ENCODE assay signal across 8 cellular contexts in the genomic region with DNA sequence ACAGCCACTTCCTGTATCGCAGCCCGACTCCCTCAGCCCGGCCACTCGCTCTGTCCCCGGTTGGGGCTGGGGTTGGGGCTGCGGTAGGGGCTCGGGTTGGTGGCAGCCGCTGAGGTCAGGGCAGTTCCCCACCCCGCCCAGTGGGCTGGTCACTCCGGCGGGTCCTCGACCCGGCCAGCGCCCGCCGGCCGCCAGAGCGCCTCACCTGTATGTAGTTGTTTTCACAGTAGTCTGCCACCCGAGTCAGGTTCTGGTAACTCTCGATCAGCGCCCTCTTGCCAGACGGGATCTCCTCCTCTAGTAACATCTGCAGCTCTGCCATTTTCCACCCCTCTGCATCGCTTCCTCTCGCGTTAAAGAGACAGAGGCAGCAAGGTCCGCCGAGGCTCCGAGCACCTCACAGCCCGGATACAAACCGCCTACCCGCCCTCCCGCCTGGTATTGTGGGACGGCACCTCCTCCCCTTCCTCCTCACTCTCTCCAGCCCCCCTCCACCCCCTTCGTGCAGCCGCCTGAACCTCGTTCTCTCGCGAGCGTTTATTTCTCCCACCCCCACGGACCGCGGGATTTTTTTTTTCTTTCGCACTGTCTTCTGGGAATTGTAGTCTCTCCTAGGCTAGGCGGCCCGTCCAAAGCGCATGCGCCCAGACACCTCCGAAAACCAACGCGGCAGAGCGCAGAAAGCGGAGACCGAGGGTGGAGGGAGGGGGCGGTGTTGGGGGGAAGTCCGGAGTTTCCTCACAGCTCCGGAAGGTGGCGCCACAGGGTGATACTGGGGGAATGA. TPM values are rescaled to one million over a fixed set of nuclear protein-coding genes. Genes with fewer than 3 reads are reported as not detected.
DNase-seq lines count a peak whose midpoint lies in the region; ATAC-seq and TF ChIP-seq lines count a peak whose summit lies in the region.

A gene (minus strand): TSS at position 417 of the 784 bp plus-strand sequence. CDS start 95 bp downstream, at position 322.

- peak; percentile 99 for DNase-seq in ELF-1 (ENCODE audit: low read depth, low spot score)
- peak; percentile 95 for DNase-seq in GOT3 (lab: John Stamatoyannopoulos, UW)
- DNase-seq in LoVo (ENCODE audit: low spot score), result peak; percentile 98
- DNase-seq in RWPE2 (ENCODE audit: low spot score), result peak; percentile 98
- DNase-seq in activated T-helper 2 cell treated with anti-CD3 and anti-CD28 coated beads, Interferon-gamma antibody, Interleukin-2, Interleukin-4, amounts not matched to agents 10 μg/mL and 5 μg/mL and 100 μg/mL, durations not matched to agents 14 hours and 24 hours and 36 hours (ENCODE audit: low spot score), result peak; percentile 97
- DNase-seq in fibroblast of lung (ENCODE audit: low read depth in 2 of 2), result peak; percentile 95 to 99
- DNase-seq in naive thymus-derived CD4-positive, alpha-beta T cell, result peak; percentile 94 to 100 (median 99)
- DNase-seq in stimulated activated naive B cell treated with anti-CD40 and anti-IgM and Interleukin-4, amounts not matched to agents 10 μg/mL and 1 μg/mL and 100 μg/mL, for 72 hours, result peak; percentile 98

- H3K9me3 Mint-ChIP-seq in activated T-helper 2 cell treated with anti-CD3 and anti-CD28 coated beads, Interferon-gamma antibody, Interleukin-2, Interleukin-4, amounts not matched to agents 10 μg/mL and 5 μg/mL and 100 μg/mL, durations not matched to agents 14 hours and 24 hours and 36 hours, result no peaks in the 10 kb centered on the region
- H3K9me3 Mint-ChIP-seq in naive thymus-derived CD4-positive, alpha-beta T cell, result peaks cover 0 to 2% (median 0%) of the 10 kb centered on the region in 11 donors
- no peaks in the 10 kb centered on the region for H3K9me3 Mint-ChIP-seq in stimulated activated naive B cell treated with anti-CD40 and anti-IgM and Interleukin-4, amounts not matched to agents 10 μg/mL and 1 μg/mL and 100 μg/mL, for 72 hours

- peak within 1 kb of the TSS; percentile 83 for H3K9ac ChIP-seq in fibroblast of lung (ENCODE audit: insufficient read depth, low read length)

- H3K36me3 Mint-ChIP-seq in activated T-helper 2 cell treated with anti-CD3 and anti-CD28 coated beads, Interferon-gamma antibody, Interleukin-2, Interleukin-4, amounts not matched to agents 10 μg/mL and 5 μg/mL and 100 μg/mL, durations not matched to agents 14 hours and 24 hours and 36 hours (ENCODE audit: low read depth), result peaks cover 5% of the 10 kb centered on the region
- peaks cover 0 to 5% (median 0%) of the 10 kb centered on the region in 5 donors for H3K36me3 Mint-ChIP-seq in naive thymus-derived CD4-positive, alpha-beta T cell
- H3K36me3 Mint-ChIP-seq in stimulated activated naive B cell treated with anti-CD40 and anti-IgM and Interleukin-4, amounts not matched to agents 10 μg/mL and 1 μg/mL and 100 μg/mL, for 72 hours, result peaks cover 4 to 12% of the 10 kb centered on the region in 2 donors

- H4K20me1 ChIP-seq in fibroblast of lung (ENCODE audit: control insufficient read depth, extremely low read depth, insufficient read depth, low read length), result peaks cover 2% of the 10 kb centered on the region

- H3K4me2 ChIP-seq in fibroblast of lung (ENCODE audit: extremely low read depth, insufficient read depth, low read length), result peak within 1 kb of the TSS; percentile 87

- POLR2A ChIA-PET in naive thymus-derived CD4-positive, alpha-beta T cell (lab: Charles Lee), result interaction anchor here (0.6 to 0.7 kb wide), 2 partner anchors 85 to 294 kb away, joined by 4 to 6 read pairs; a partner anchor contains a TSS

- no peaks in the 10 kb centered on the region for H3K27me3 ChIP-seq in RWPE2 (ENCODE audit: insufficient read depth, poor library complexity, severe bottlenecking)
- peaks cover 3% of the 10 kb centered on the region for H3K27me3 ChIP-seq in fibroblast of lung (ENCODE audit: control insufficient read depth, insufficient read depth, low read length)
- H3K27me3 ChIP-seq in naive thymus-derived CD4-positive, alpha-beta T cell (ENCODE audit: control insufficient read depth in 2 of 2, insufficient read depth in 2 of 2, low read length in 2 of 2), result no peaks in the 10 kb centered on the region

- H3K27ac ChIP-seq in RWPE2 (ENCODE audit: poor library complexity, severe bottlenecking), result peak within 1 kb of the TSS; percentile 87
- H3K27ac ChIP-seq in fibroblast of lung (ENCODE audit: insufficient read depth, low read length), result peak within 1 kb of the TSS; percentile 75
- peak within 1 kb of the TSS; percentile 96 for H3K27ac ChIP-seq in naive thymus-derived CD4-positive, alpha-beta T cell (ENCODE audit: low read depth, low read length)

- peak within 1 kb of the TSS; percentile 98 for H3K27ac Mint-ChIP-seq in activated T-helper 2 cell treated with anti-CD3 and anti-CD28 coated beads, Interferon-gamma antibody, Interleukin-2, Interleukin-4, amounts not matched to agents 10 μg/mL and 5 μg/mL and 100 μg/mL, durations not matched to agents 14 hours and 24 hours and 36 hours
- peak within 1 kb of the TSS; percentile 95 to 100 (median 97) for H3K27ac Mint-ChIP-seq in naive thymus-derived CD4-positive, alpha-beta T cell
- H3K27ac Mint-ChIP-seq in stimulated activated naive B cell treated with anti-CD40 and anti-IgM and Interleukin-4, amounts not matched to agents 10 μg/mL and 1 μg/mL and 100 μg/mL, for 72 hours, result peak within 1 kb of the TSS; percentile 99

- CTCF ChIA-PET in naive thymus-derived CD4-positive, alpha-beta T cell (lab: Charles Lee), result interaction anchor here (1.4 to 3.7 kb wide), 4 partner anchors 10 to 135 kb away, joined by 5 to 15 read pairs (median 9); no protein-coding TSS in a partner anchor

- TF ChIP-seq CTCF in RWPE2 (IDR thresholded peaks at IDR 0.05; ENCODE audit: poor library complexity, severe bottlenecking) (peak; percentile 92), fibroblast of lung (conservative IDR thresholded peaks at IDR 0.05 in 1 of 2, IDR thresholded peaks at IDR 0.05 in 1 of 2; ENCODE audit: low read depth in 1 of 2, low read length in 2 of 2) (peak; percentile 60 to 70)

- H3K4me3 ChIP-seq in RWPE2 (ENCODE audit: severe bottlenecking) (peak within 1 kb of the TSS; percentile 95), fibroblast of lung (replicated peaks in 1 of 4; ENCODE audit: control extremely low read depth in 1 of 4, insufficient read depth in 1 of 4, low read depth in 3 of 4, low read length in 4 of 4) (peak within 1 kb of the TSS; percentile 78 to 96 (median 84))
- H3K4me3 ChIP-seq in naive thymus-derived CD4-positive, alpha-beta T cell (ENCODE audit: low read length), result peak within 1 kb of the TSS; percentile 80

- H3K27me3 Mint-ChIP-seq in activated T-helper 2 cell treated with anti-CD3 and anti-CD28 coated beads, Interferon-gamma antibody, Interleukin-2, Interleukin-4, amounts not matched to agents 10 μg/mL and 5 μg/mL and 100 μg/mL, durations not matched to agents 14 hours and 24 hours and 36 hours (ENCODE audit: low read depth), result peaks cover 13% of the 10 kb centered on the region
- peaks cover 0 to 26% (median 0%) of the 10 kb centered on the region in 5 donors for H3K27me3 Mint-ChIP-seq in naive thymus-derived CD4-positive, alpha-beta T cell
- no peaks in the 10 kb centered on the region for H3K27me3 Mint-ChIP-seq in stimulated activated naive B cell treated with anti-CD40 and anti-IgM and Interleukin-4, amounts not matched to agents 10 μg/mL and 1 μg/mL and 100 μg/mL, for 72 hours

- peak; percentile 84 for ATAC-seq in RWPE2 (ENCODE audit: low read depth)
- ATAC-seq in naive thymus-derived CD4-positive, alpha-beta T cell, result peak; percentile 94
- ATAC-seq in stimulated activated naive B cell treated with anti-CD40 and anti-IgM and Interleukin-4, amounts not matched to agents 10 μg/mL and 1 μg/mL and 100 μg/mL, for 72 hours (replicated peaks), result peak; percentile 90 to 92

- H3K9me3 ChIP-seq in RWPE2 (ENCODE audit: severe bottlenecking), result no peaks in the 10 kb centered on the region
- no peaks in the 10 kb centered on the region for H3K9me3 ChIP-seq in fibroblast of lung (ENCODE audit: control insufficient read depth, insufficient read depth, low read depth, low read length)
- H3K9me3 ChIP-seq in naive thymus-derived CD4-positive, alpha-beta T cell (ENCODE audit: control insufficient read depth in 2 of 3, low read length in 3 of 3), result no peaks in the 10 kb centered on the region

- H3K4me1 ChIP-seq in RWPE2 (ENCODE audit: insufficient read depth, poor library complexity, severe bottlenecking), result peaks cover 7% of the 10 kb centered on the region
- no peaks in the 10 kb centered on the region for H3K4me1 ChIP-seq in fibroblast of lung (ENCODE audit: control insufficient read depth, extremely low read depth, insufficient read depth, low read length)
- peaks cover 17 to 21% of the 10 kb centered on the region in 2 donors for H3K4me1 ChIP-seq in naive thymus-derived CD4-positive, alpha-beta T cell (ENCODE audit: control insufficient read depth in 2 of 2, insufficient read depth in 2 of 2, low read length in 2 of 2)

- intact Hi-C loops in activated T-helper 2 cell treated with anti-CD3 and anti-CD28 coated beads, Interferon-gamma antibody, Interleukin-2, Interleukin-4, amounts not matched to agents 10 μg/mL and 5 μg/mL and 100 μg/mL, durations not matched to agents 14 hours and 24 hours and 36 hours (cut with micrococcal nuclease), result loop anchor here (1.0 to 2.0 kb wide), 11 partner anchors 22 to 1672 kb away; a partner anchor contains a TSS
- intact Hi-C loops in naive thymus-derived CD4-positive, alpha-beta T cell (cut with micrococcal nuclease), result loop anchor here (1.0 to 5.0 kb wide), 20 partner anchors 22 to 1843 kb away; a partner anchor contains a TSS

- no peaks in the 10 kb centered on the region for H3K36me3 ChIP-seq in RWPE2 (ENCODE audit: low read depth)
- H3K36me3 ChIP-seq in fibroblast of lung (ENCODE audit: control insufficient read depth, insufficient read depth, low read length), result no peaks in the 10 kb centered on the region
- H3K36me3 ChIP-seq in naive thymus-derived CD4-positive, alpha-beta T cell (ENCODE audit: control insufficient read depth in 2 of 3, insufficient read depth in 3 of 3, low read length in 3 of 3), result peaks cover 0 to 4% (median 0%) of the 10 kb centered on the region in 3 experiments

- peaks cover 30% of the 10 kb centered on the region for H3K4me1 Mint-ChIP-seq in activated T-helper 2 cell treated with anti-CD3 and anti-CD28 coated beads, Interferon-gamma antibody, Interleukin-2, Interleukin-4, amounts not matched to agents 10 μg/mL and 5 μg/mL and 100 μg/mL, durations not matched to agents 14 hours and 24 hours and 36 hours (ENCODE audit: low read depth)
- H3K4me1 Mint-ChIP-seq in naive thymus-derived CD4-positive, alpha-beta T cell, result peaks cover 16 to 44% (median 32%) of the 10 kb centered on the region in 7 donors
- peaks cover 15 to 38% of the 10 kb centered on the region in 2 donors for H3K4me1 Mint-ChIP-seq in stimulated activated naive B cell treated with anti-CD40 and anti-IgM and Interleukin-4, amounts not matched to agents 10 μg/mL and 1 μg/mL and 100 μg/mL, for 72 hours

- peak within 1 kb of the TSS; percentile 97 for H3K4me3 Mint-ChIP-seq in activated T-helper 2 cell treated with anti-CD3 and anti-CD28 coated beads, Interferon-gamma antibody, Interleukin-2, Interleukin-4, amounts not matched to agents 10 μg/mL and 5 μg/mL and 100 μg/mL, durations not matched to agents 14 hours and 24 hours and 36 hours (ENCODE audit: low read depth)
- peak within 1 kb of the TSS; percentile 88 to 100 (median 97) for H3K4me3 Mint-ChIP-seq in naive thymus-derived CD4-positive, alpha-beta T cell
- H3K4me3 Mint-ChIP-seq in stimulated activated naive B cell treated with anti-CD40 and anti-IgM and Interleukin-4, amounts not matched to agents 10 μg/mL and 1 μg/mL and 100 μg/mL, for 72 hours, result peak within 1 kb of the TSS; percentile 96 to 98

- peaks cover 43% of the 10 kb centered on the region for H3K79me2 ChIP-seq in fibroblast of lung (ENCODE audit: control insufficient read depth, insufficient read depth, low read length)

- peak within 1 kb of the TSS; percentile 93 for H2AFZ ChIP-seq in fibroblast of lung (ENCODE audit: low read length)

RNA-seq across cellular contexts. Expression of the gene that starts here (rescaled TPM):
- 50.1 and 52.7 TPM in 2 replicates for total RNA-seq in activated T-helper 2 cell treated with anti-CD3 and anti-CD28 coated beads, Interferon-gamma antibody, Interleukin-2, Interleukin-4, amounts not matched to agents 10 μg/mL and 5 μg/mL and 100 μg/mL, durations not matched to agents 14 hours and 24 hours and 36 hours
- 20.5 and 29.4 TPM in 2 replicates for total RNA-seq in fibroblast of lung
- 69.7 and 74.3 TPM in 2 replicates for polyA plus RNA-seq in fibroblast of lung
- polyA plus RNA-seq in fibroblast of lung (2012), result 37.0 and 39.9 TPM in 2 replicates
- polyA minus RNA-seq in fibroblast of lung (ENCODE audit: low replicate concordance), result 18.0 and 21.0 TPM in 2 replicates
- total RNA-seq in naive thymus-derived CD4-positive, alpha-beta T cell, result 10 to 100 TPM; 61.9 to 73.7 (median 65.4) TPM
- polyA plus RNA-seq in naive thymus-derived CD4-positive, alpha-beta T cell, result 10 to 100 TPM; 66.0 to 71.0 TPM

Comparison
In these comparisons a context has a peak if more than half of its experiments do, and no peak if none do; other contexts are left out.
1. Peak in every context shown above with its lines: DNase-seq, ATAC-seq, H3K4me3 ChIP-seq and H3K27ac ChIP-seq.